ENCODE assay signal across 1 cellular context in genomic region chr17:47320879-47321502, GRCh38.
A peak's percentile ranks its signal among the peaks of the same experiment; 100 is the strongest.
TF ChIP-seq lines count a peak whose summit lies in the region.

No MANE protein-coding gene starts in this region.

TF ChIP-seq in K562, 482 proteins besides CTCF, POLR2A, EP300 and RAD21 (continued from another document):
- TF ChIP-seq HMBOX1 (IDR thresholded peaks at IDR 0.05) (no peak), TRIM28 (IDR thresholded peaks at IDR 0.05) (peak; percentile 91), CBX3 (IDR thresholded peaks at IDR 0.05; ENCODE audit: borderline replicate concordance in 1 of 2, low read length in 2 of 2) (peak in 1 of 2 experiments; percentile 76; a peak in 1 of 3 replicates), ADNP (tag; IDR thresholded peaks at IDR 0.05) (peak; percentile 67), TRIM24 (IDR thresholded peaks at IDR 0.05) (peak in 1 of 2 experiments; percentile 51; a peak in 1 of 4 replicates), E2F4 (CRISPR knock-in tag; IDR thresholded peaks at IDR 0.05; ENCODE audit: low read depth) (no peak)
